In the genomic region with DNA sequence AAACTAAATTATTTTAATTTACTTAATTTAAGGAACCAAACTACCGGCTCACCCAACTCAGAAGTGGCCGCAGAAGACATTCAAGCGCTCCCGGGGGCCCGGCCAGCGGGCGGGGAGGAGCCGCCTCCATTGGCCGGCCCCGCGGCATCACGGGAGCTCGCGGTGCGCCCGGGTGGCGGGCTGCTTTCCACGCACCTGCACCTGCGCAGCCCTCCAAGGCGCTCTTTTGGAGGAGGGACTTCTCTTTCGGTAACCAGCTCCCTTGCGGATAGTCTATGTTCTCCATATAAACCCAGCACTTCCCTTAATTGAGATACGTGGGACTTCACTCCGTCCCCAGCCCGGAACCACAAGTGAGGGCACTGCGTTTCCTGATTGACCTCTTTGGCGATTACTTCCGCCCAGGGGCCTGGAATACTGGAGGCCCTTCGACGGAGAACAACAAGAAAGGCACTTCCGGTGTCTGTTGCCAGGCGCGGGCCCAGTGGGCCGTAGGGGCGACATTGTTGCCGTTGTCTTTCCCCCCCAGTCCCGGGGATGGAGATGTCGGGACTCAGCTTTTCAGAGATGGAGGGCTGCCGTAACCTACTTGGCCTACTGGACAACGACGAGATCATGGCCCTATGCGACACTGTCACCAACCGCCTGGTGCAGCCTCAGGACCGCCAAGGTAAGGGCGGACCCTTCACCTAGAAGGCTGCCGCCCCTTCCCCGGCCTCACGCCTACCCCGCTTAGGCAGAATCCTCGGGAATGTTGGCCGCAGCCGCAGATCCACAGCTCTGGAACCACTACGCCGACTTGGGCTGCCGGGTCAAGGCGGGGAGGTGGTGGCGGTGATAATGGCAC, we compare ENCODE assay signal across 1 cellular context.
TF ChIP-seq lines count a peak whose summit lies in the region.

TSS of gene C3orf38 (plus strand) at position 444 of the 847 bp plus-strand sequence. CDS start at position 538, 94 bp downstream.

TF ChIP-seq in WTC11, 78 proteins besides CTCF, POLR2A, EP300 and RAD21 (continued from another document):
- TF ChIP-seq, protein P1, sequence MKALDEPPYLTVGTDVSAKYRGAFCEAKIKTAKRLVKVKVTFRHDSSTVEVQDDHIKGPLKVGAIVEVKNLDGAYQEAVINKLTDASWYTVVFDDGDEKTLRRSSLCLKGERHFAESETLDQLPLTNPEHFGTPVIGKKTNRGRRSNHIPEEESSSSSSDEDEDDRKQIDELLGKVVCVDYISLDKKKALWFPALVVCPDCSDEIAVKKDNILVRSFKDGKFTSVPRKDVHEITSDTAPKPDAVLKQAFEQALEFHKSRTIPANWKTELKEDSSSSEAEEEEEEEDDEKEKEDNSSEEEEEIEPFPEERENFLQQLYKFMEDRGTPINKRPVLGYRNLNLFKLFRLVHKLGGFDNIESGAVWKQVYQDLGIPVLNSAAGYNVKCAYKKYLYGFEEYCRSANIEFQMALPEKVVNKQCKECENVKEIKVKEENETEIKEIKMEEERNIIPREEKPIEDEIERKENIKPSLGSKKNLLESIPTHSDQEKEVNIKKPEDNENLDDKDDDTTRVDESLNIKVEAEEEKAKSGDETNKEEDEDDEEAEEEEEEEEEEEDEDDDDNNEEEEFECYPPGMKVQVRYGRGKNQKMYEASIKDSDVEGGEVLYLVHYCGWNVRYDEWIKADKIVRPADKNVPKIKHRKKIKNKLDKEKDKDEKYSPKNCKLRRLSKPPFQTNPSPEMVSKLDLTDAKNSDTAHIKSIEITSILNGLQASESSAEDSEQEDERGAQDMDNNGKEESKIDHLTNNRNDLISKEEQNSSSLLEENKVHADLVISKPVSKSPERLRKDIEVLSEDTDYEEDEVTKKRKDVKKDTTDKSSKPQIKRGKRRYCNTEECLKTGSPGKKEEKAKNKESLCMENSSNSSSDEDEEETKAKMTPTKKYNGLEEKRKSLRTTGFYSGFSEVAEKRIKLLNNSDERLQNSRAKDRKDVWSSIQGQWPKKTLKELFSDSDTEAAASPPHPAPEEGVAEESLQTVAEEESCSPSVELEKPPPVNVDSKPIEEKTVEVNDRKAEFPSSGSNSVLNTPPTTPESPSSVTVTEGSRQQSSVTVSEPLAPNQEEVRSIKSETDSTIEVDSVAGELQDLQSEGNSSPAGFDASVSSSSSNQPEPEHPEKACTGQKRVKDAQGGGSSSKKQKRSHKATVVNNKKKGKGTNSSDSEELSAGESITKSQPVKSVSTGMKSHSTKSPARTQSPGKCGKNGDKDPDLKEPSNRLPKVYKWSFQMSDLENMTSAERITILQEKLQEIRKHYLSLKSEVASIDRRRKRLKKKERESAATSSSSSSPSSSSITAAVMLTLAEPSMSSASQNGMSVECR (CRISPR knock-in tag; IDR thresholded peaks at IDR 0.05; ENCODE audit: borderline replicate concordance) = 0 out of 2 replicates have a peak, but pooled peaks have one; percentile 22
- peak; percentile 87 for TF ChIP-seq NR2C2 (CRISPR knock-in tag; IDR thresholded peaks at IDR 0.05)
- peak; percentile 81; the same call in 1 of the 2 replicates for TF ChIP-seq NFE2L1 (CRISPR knock-in tag; IDR thresholded peaks at IDR 0.05)
- 0 out of 2 replicates have a peak, but pooled peaks have one; percentile 30 for TF ChIP-seq E2F5 (CRISPR knock-in tag; IDR thresholded peaks at IDR 0.05)
- TF ChIP-seq ETV6 (CRISPR knock-in tag; IDR thresholded peaks at IDR 0.05) = peak; percentile 79
- TF ChIP-seq ATF2 (CRISPR knock-in tag; IDR thresholded peaks at IDR 0.05; ENCODE audit: borderline replicate concordance, low read depth) = no peak; the same call in 1 of the 2 replicates
- TF ChIP-seq, protein P2, sequence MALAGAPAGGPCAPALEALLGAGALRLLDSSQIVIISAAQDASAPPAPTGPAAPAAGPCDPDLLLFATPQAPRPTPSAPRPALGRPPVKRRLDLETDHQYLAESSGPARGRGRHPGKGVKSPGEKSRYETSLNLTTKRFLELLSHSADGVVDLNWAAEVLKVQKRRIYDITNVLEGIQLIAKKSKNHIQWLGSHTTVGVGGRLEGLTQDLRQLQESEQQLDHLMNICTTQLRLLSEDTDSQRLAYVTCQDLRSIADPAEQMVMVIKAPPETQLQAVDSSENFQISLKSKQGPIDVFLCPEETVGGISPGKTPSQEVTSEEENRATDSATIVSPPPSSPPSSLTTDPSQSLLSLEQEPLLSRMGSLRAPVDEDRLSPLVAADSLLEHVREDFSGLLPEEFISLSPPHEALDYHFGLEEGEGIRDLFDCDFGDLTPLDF (CRISPR knock-in tag; IDR thresholded peaks at IDR 0.05) = 0 out of 2 replicates have a peak, but pooled peaks have one; percentile 49
- TF ChIP-seq KAT7 (CRISPR knock-in tag; IDR thresholded peaks at IDR 0.05; ENCODE audit: borderline replicate concordance) = peak; percentile 47; the same call in 1 of the 2 replicates
- TF ChIP-seq, protein P3, sequence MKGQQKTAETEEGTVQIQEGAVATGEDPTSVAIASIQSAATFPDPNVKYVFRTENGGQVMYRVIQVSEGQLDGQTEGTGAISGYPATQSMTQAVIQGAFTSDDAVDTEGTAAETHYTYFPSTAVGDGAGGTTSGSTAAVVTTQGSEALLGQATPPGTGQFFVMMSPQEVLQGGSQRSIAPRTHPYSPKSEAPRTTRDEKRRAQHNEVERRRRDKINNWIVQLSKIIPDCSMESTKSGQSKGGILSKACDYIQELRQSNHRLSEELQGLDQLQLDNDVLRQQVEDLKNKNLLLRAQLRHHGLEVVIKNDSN (CRISPR knock-in tag; IDR thresholded peaks at IDR 0.05) = peak; percentile 10; the same call in 1 of the 2 replicates
- TF ChIP-seq HMGA2 (CRISPR knock-in tag; IDR thresholded peaks at IDR 0.05) = no peak
- peak; percentile 98 for TF ChIP-seq FOXK1 (CRISPR knock-in tag; IDR thresholded peaks at IDR 0.05)
- TF ChIP-seq, protein P4, sequence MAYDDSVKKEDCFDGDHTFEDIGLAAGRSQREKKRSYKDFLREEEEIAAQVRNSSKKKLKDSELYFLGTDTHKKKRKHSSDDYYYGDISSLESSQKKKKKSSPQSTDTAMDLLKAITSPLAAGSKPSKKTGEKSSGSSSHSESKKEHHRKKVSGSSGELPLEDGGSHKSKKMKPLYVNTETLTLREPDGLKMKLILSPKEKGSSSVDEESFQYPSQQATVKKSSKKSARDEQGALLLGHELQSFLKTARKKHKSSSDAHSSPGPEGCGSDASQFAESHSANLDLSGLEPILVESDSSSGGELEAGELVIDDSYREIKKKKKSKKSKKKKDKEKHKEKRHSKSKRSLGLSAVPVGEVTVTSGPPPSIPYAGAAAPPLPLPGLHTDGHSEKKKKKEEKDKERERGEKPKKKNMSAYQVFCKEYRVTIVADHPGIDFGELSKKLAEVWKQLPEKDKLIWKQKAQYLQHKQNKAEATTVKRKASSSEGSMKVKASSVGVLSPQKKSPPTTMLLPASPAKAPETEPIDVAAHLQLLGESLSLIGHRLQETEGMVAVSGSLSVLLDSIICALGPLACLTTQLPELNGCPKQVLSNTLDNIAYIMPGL (CRISPR knock-in tag; IDR thresholded peaks at IDR 0.05) = peak; percentile 15; the same call in 1 of the 2 replicates
- TF ChIP-seq GTF2I (CRISPR knock-in tag; conservative IDR thresholded peaks at IDR 0.05) = no peak
- no peak; the same call in 1 of the 2 replicates for TF ChIP-seq TEAD4 (CRISPR knock-in tag; IDR thresholded peaks at IDR 0.05)
- TF ChIP-seq, protein P5, sequence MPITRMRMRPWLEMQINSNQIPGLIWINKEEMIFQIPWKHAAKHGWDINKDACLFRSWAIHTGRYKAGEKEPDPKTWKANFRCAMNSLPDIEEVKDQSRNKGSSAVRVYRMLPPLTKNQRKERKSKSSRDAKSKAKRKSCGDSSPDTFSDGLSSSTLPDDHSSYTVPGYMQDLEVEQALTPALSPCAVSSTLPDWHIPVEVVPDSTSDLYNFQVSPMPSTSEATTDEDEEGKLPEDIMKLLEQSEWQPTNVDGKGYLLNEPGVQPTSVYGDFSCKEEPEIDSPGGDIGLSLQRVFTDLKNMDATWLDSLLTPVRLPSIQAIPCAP (CRISPR knock-in tag; IDR thresholded peaks at IDR 0.05) = peak; percentile 72; the same call in 1 of the 2 replicates
- 0 out of 2 replicates have a peak, but pooled peaks have one; percentile 55 for TF ChIP-seq ZBTB21 (CRISPR knock-in tag; IDR thresholded peaks at IDR 0.05; ENCODE audit: borderline replicate concordance)
- TF ChIP-seq, protein P6, sequence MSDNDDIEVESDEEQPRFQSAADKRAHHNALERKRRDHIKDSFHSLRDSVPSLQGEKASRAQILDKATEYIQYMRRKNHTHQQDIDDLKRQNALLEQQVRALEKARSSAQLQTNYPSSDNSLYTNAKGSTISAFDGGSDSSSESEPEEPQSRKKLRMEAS (CRISPR knock-in tag; IDR thresholded peaks at IDR 0.05) = peak; percentile 70; the same call in 1 of the 2 replicates
- 0 out of 2 replicates have a peak, but pooled peaks have one; percentile 26 for TF ChIP-seq ZMAT4 (CRISPR knock-in tag; IDR thresholded peaks at IDR 0.05)
- no peak for TF ChIP-seq PRRX2 (CRISPR knock-in tag; IDR thresholded peaks at IDR 0.05)
- TF ChIP-seq SOX15 (CRISPR knock-in tag; IDR thresholded peaks at IDR 0.05) = no peak
- TF ChIP-seq ATF1 (CRISPR knock-in tag; IDR thresholded peaks at IDR 0.05) = no peak
- 0 out of 2 replicates have a peak, but pooled peaks have one; percentile 29 for TF ChIP-seq ZNF219 (CRISPR knock-in tag; IDR thresholded peaks at IDR 0.05; ENCODE audit: borderline replicate concordance)
- TF ChIP-seq CREB1 (CRISPR knock-in tag; IDR thresholded peaks at IDR 0.05) = peak; percentile 65; the same call in 1 of the 2 replicates
- no peak for TF ChIP-seq CBFB (CRISPR knock-in tag; IDR thresholded peaks at IDR 0.05; ENCODE audit: low read depth)
- TF ChIP-seq CREM (CRISPR knock-in tag; IDR thresholded peaks at IDR 0.05) = peak; percentile 43; the same call in 1 of the 2 replicates
- TF ChIP-seq, protein P7, sequence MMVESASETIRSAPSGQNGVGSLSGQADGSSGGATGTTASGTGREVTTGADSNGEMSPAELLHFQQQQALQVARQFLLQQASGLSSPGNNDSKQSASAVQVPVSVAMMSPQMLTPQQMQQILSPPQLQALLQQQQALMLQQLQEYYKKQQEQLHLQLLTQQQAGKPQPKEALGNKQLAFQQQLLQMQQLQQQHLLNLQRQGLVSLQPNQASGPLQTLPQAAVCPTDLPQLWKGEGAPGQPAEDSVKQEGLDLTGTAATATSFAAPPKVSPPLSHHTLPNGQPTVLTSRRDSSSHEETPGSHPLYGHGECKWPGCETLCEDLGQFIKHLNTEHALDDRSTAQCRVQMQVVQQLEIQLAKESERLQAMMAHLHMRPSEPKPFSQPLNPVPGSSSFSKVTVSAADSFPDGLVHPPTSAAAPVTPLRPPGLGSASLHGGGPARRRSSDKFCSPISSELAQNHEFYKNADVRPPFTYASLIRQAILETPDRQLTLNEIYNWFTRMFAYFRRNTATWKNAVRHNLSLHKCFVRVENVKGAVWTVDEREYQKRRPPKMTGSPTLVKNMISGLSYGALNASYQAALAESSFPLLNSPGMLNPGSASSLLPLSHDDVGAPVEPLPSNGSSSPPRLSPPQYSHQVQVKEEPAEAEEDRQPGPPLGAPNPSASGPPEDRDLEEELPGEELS (CRISPR knock-in tag; IDR thresholded peaks at IDR 0.05) = peak; percentile 76
- 0 out of 2 replicates have a peak, but pooled peaks have one; percentile 27 for TF ChIP-seq TP53 (CRISPR knock-in tag; IDR thresholded peaks at IDR 0.05)
- TF ChIP-seq TCF7 (CRISPR knock-in tag; IDR thresholded peaks at IDR 0.05; ENCODE audit: low read depth) = no peak
- peak; percentile 84 for TF ChIP-seq FOXP1 (CRISPR knock-in tag; IDR thresholded peaks at IDR 0.05; ENCODE audit: borderline replicate concordance)
- TF ChIP-seq MYBL2 (CRISPR knock-in tag; IDR thresholded peaks at IDR 0.05) = peak; percentile 61
- peak; percentile 89 for TF ChIP-seq GABPB1 (CRISPR knock-in tag; IDR thresholded peaks at IDR 0.05)
- no peak; the same call in 1 of the 2 replicates for TF ChIP-seq SP1 (CRISPR knock-in tag; conservative IDR thresholded peaks at IDR 0.05)
